ENCODE assay signal across 19 cellular contexts in the genomic region with DNA sequence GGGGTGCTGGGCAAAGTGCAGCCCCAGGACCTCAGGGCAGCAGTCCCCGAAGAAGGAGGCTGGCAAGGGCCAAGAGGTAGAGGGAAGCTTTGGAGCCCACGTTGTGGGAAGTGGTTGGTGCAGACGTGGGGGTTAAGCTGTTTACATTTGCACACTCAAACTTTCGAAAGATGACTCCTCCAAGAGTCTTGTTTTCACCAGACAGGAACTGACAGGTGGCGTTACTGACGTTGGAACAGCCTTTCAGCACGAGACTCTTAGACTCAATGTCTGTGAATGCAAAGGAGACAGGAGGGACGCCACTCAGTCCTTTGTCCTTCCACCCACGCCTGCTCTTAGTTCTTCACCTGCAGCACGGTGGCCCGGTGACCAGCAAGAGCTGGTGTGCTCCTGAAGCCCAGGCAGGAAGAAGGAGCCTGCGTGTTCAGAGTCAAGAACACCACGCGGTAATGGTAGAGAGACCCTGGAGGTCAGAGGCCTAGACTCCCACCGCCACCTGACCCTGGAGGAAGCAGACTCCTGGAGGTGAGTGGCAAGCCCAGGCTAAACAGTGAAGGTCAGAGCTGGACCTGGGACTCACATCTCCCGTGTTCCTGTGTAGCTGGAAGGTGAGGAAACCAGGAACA. TPM values are rescaled to one million over a fixed set of nuclear protein-coding genes. Genes with fewer than 3 reads are reported as not detected.
A peak's percentile ranks its signal among the peaks of the same experiment; 100 is the strongest.
DNase-seq lines count a peak whose midpoint lies in the region; ATAC-seq, FAIRE-seq and TF ChIP-seq lines count a peak whose summit lies in the region.
"Had no signal": no experiment of that assay in that cellular context is flagged by ENCODE, and none has a peak within 500 bp of the region (broad histone marks: within the 10 kb centered on the region; RNA-seq: fewer than 3 reads in every experiment).

No MANE protein-coding gene starts in this region.

- H3K27me3 ChIP-seq in HepG2 (ENCODE audit: control insufficient read depth in 1 of 2, insufficient read depth in 2 of 2, low read length in 2 of 2) = no peaks in the 10 kb centered on the region; a peak in 1 of 5 replicates

- H3K9ac ChIP-seq in HepG2 (ENCODE audit: insufficient read depth, low read depth, low read length) = no peak overlapping the region

- peaks cover 0 to 5% (median 3%) of the 10 kb centered on the region in 3 donors for H3K36me3 Mint-ChIP-seq in naive thymus-derived CD8-positive, alpha-beta T cell

- H2AFZ ChIP-seq in HepG2 (ENCODE audit: low read length) = no peak overlapping the region

- peaks cover 5 to 25% (median 16%) of the 10 kb centered on the region in 5 donors for H3K27me3 Mint-ChIP-seq in naive thymus-derived CD8-positive, alpha-beta T cell

- whole genome bisulfite sequencing in HepG2 (ENCODE audit: low lambda C conversion rate) = 36% methylated on average over 16 of the region's 16 CpGs

- in situ Hi-C loops in HepG2 (cut with HindIII; ENCODE audit: extremely low pct_ligation_motif_present, low pct_unique_long_range_greater_than_20kb) = no loop called here

- H3K79me2 ChIP-seq in HepG2 (ENCODE audit: insufficient read depth, low read length) = no peaks in the 10 kb centered on the region

- TF ChIP-seq POLR2A in HepG2 (IDR thresholded peaks at IDR 0.05; ENCODE audit: insufficient read depth in 1 of 2, low read depth in 2 of 2, low read length in 2 of 2) = no peak

- CTCF ChIA-PET in HepG2 (lab: Yijun Ruan, JAX; ENCODE audit: low intra/inter-chr PET ratio, low total read pairs) = no interaction called here

- H3K27ac Mint-ChIP-seq in naive thymus-derived CD8-positive, alpha-beta T cell = no peak overlapping the region
- H3K27ac Mint-ChIP-seq: CD4-positive, alpha-beta T cell had no signal

- no peaks in the 10 kb centered on the region for H3K4me1 Mint-ChIP-seq in naive thymus-derived CD8-positive, alpha-beta T cell

- BruUV-seq in HepG2 (replicated peaks; lab: Mats Ljungman, UMichigan) = no TSS peak

- TF ChIP-seq CTCF in HepG2 (CRISPR knock-in tag; IDR thresholded peaks at IDR 0.05) (no peak), GM20000 (IDR thresholded peaks at IDR 0.05; ENCODE audit: extremely low read depth, missing control alignments) (no peak)

- H3K9me3 Mint-ChIP-seq in naive thymus-derived CD8-positive, alpha-beta T cell = peaks cover 0 to 9% (median 5%) of the 10 kb centered on the region in 9 donors

- no peaks in the 10 kb centered on the region for H3K4me1 ChIP-seq in HepG2 (ENCODE audit: insufficient read depth, low read length)

- ATAC-seq in HepG2 (peak; percentile 43), GM19452 (IDR thresholded peaks at IDR 0.05; ENCODE audit: unreplicated experiment) (no peak)
- ATAC-seq in naive thymus-derived CD8-positive, alpha-beta T cell = no peak

- H4K20me1 ChIP-seq in HepG2 (ENCODE audit: insufficient read depth, low read length) = no peaks in the 10 kb centered on the region

- POLR2A ChIA-PET in HepG2 (lab: Yijun Ruan, JAX) = no interaction called here
- POLR2A ChIA-PET in naive thymus-derived CD8-positive, alpha-beta T cell (lab: Charles Lee) = no interaction called here

- no peak for FAIRE-seq in HepG2 (lab: Jason Lieb, UNC)
- FAIRE-seq: A204.1, D721Med, H54 had no signal

- peaks cover 5% of the 10 kb centered on the region for H3K9me3 ChIP-seq in HepG2 (ENCODE audit: low read length)

- H3K4me3 ChIP-seq in HepG2 (replicated peaks in 1 of 3; ENCODE audit: insufficient read depth in 1 of 3, low read depth in 2 of 3, low read length in 3 of 3) = no peak overlapping the region

- H3K36me3 ChIP-seq in HepG2 (replicated peaks in 1 of 2; ENCODE audit: control insufficient read depth in 1 of 2, insufficient read depth in 2 of 2, low read length in 2 of 2) = no peaks in the 10 kb centered on the region

- H3K4me3 Mint-ChIP-seq in naive thymus-derived CD8-positive, alpha-beta T cell = no peak overlapping the region
- H3K4me3 Mint-ChIP-seq: CD4-positive, alpha-beta T cell had no signal

- intact Hi-C loops in HepG2 (cut with micrococcal nuclease; ENCODE audit: unreplicated experiment) = no loop called here

- TF ChIP-seq EP300 in HepG2 (IDR thresholded peaks at IDR 0.05; ENCODE audit: low read depth in 2 of 2, low read length in 2 of 2) = no peak
- no peak for TF ChIP-seq EP300 in HepG2 (CRISPR knock-in tag; IDR thresholded peaks at IDR 0.05; ENCODE audit: borderline replicate concordance)

- TF ChIP-seq RAD21 in HepG2 (CRISPR knock-in tag; IDR thresholded peaks at IDR 0.05) = no peak

- no peak overlapping the region; the same call in 1 of the 2 replicates for H3K4me2 ChIP-seq in HepG2 (ENCODE audit: low read depth, low read length)

- no peak overlapping the region for H3K27ac ChIP-seq in HepG2 (ENCODE audit: extremely low read length, insufficient read depth, low read length)

- peak; percentile 0 for DNase-seq in AG08395 (ENCODE audit: low spot score)
- peak; percentile 10 for DNase-seq in GF-D8 (lab: John Stamatoyannopoulos, UW)
- DNase-seq in NOMO-1 treated with DMSO at 0.1 percent for 48 hours (lab: John Stamatoyannopoulos, UW; ENCODE audit: unreplicated experiment) = peak; percentile 24
- DNase-seq in HepG2 (ENCODE audit: low spot score) = no peak
- DNase-seq in naive thymus-derived CD8-positive, alpha-beta T cell = no peak
- DNase-seq in activated effector memory CD4-positive, alpha-beta T cell treated with anti-CD3 and anti-CD28 coated beads, Interleukin-2, amount 50 U/mL, for 16 hours = no peak
- no peak for DNase-seq in GM20000 (ENCODE audit: low spot score)
- DNase-seq: CD4-positive, alpha-beta T cell; Karpas-422; NCI-H1436 treated with DMSO at 0.1 percent for 48 hours; NCI-H2107; SIG-M5; SW 1271 had no signal

TF ChIP-seq in HepG2, 621 proteins besides CTCF, POLR2A, EP300 and RAD21 (continues in another document):
- no peak for TF ChIP-seq ATM (IDR thresholded peaks at IDR 0.05; ENCODE audit: borderline replicate concordance)
- TF ChIP-seq SOX13 (IDR thresholded peaks at IDR 0.05) = no peak
- TF ChIP-seq SOX13 (CRISPR knock-in tag; conservative IDR thresholded peaks at IDR 0.05 in 1 of 2, IDR thresholded peaks at IDR 0.05 in 1 of 2) = no peak
- TF ChIP-seq BHLHE40 (IDR thresholded peaks at IDR 0.05; ENCODE audit: low read length) = no peak
- TF ChIP-seq ZNF121 (CRISPR knock-in tag; IDR thresholded peaks at IDR 0.05) = no peak

RNA-seq across cellular contexts. Expression of a gene that starts 15.9 kb away (rescaled TPM):
- total RNA-seq in HepG2 (2016; rRNA removed; fragmentation: Illumina TruSeq; extraction: Trizol) = not detected in 2 replicates
- total RNA-seq in HepG2 (2016; cell fraction: cytosol; rRNA removed; fragmentation: Illumina TruSeq; extraction: Trizol; ENCODE audit: low read depth) = not detected in 2 replicates
- not detected in 2 replicates for total RNA-seq in HepG2 (2016; cell fraction: insoluble cytoplasmic fraction; rRNA removed; fragmentation: Illumina TruSeq; extraction: Trizol)
- total RNA-seq in HepG2 (2016; cell fraction: membrane; rRNA removed; fragmentation: Illumina TruSeq; extraction: Trizol) = not detected in 2 replicates
- total RNA-seq in HepG2 (2016; cell fraction: nucleus; rRNA removed; fragmentation: Illumina TruSeq; extraction: Trizol) = not detected in 2 replicates
- not detected in 2 replicates for polyA plus RNA-seq in HepG2 (2011; rRNA removed)
- polyA plus RNA-seq in HepG2 (2011; cell fraction: cytosol; rRNA removed) = not detected in 2 replicates
- polyA plus RNA-seq in HepG2 (2011; cell fraction: nucleus; rRNA removed) = not detected in 2 replicates
- not detected in 2 replicates for polyA plus RNA-seq in HepG2 (2012)
- not detected in 2 replicates for polyA plus RNA-seq in HepG2 (2016; cell fraction: cytosol; fragmentation: Illumina TruSeq; extraction: Trizol; ENCODE audit: low read depth)
- not detected in 2 replicates for polyA plus RNA-seq in HepG2 (2016; cell fraction: insoluble cytoplasmic fraction; fragmentation: Illumina TruSeq; extraction: Trizol; ENCODE audit: low read depth)
- not detected in 2 replicates for polyA plus RNA-seq in HepG2 (2016; cell fraction: membrane; fragmentation: Illumina TruSeq; extraction: Trizol; ENCODE audit: low read depth)
- not detected in 2 replicates for polyA plus RNA-seq in HepG2 (2016; cell fraction: nucleus; fragmentation: Illumina TruSeq; extraction: Trizol; ENCODE audit: insufficient read depth, low read depth)
- 0.35 TPM in 1 of 2 replicates, not detected in the other for polyA minus RNA-seq in HepG2 (2011; rRNA and poly(A)+ RNA removed; ENCODE audit: low replicate concordance)
- polyA minus RNA-seq in HepG2 (2011; cell fraction: cytosol; rRNA and poly(A)+ RNA removed) = not detected in 2 replicates
- not detected in 2 replicates for polyA minus RNA-seq in HepG2 (2011; cell fraction: nucleus; rRNA and poly(A)+ RNA removed)
- not detected for total RNA-seq in naive thymus-derived CD8-positive, alpha-beta T cell
- not detected for polyA plus RNA-seq in naive thymus-derived CD8-positive, alpha-beta T cell
- total RNA-seq: CD4-positive, alpha-beta T cell had no signal

RNA-seq across cellular contexts. Expression of a gene that starts 37.1 kb away (rescaled TPM):
- total RNA-seq in HepG2 (2016; rRNA removed; fragmentation: Illumina TruSeq; extraction: Trizol) = not detected in 2 replicates
- total RNA-seq in HepG2 (2016; cell fraction: cytosol; rRNA removed; fragmentation: Illumina TruSeq; extraction: Trizol; ENCODE audit: low read depth) = not detected in 2 replicates
- not detected in 2 replicates for total RNA-seq in HepG2 (2016; cell fraction: insoluble cytoplasmic fraction; rRNA removed; fragmentation: Illumina TruSeq; extraction: Trizol)
- total RNA-seq in HepG2 (2016; cell fraction: membrane; rRNA removed; fragmentation: Illumina TruSeq; extraction: Trizol) = not detected in 2 replicates
- not detected in 2 replicates for total RNA-seq in HepG2 (2016; cell fraction: nucleus; rRNA removed; fragmentation: Illumina TruSeq; extraction: Trizol)
- polyA plus RNA-seq in HepG2 (2011; rRNA removed) = not detected in 2 replicates
- polyA plus RNA-seq in HepG2 (2011; cell fraction: cytosol; rRNA removed) = not detected in 2 replicates
- not detected in 2 replicates for polyA plus RNA-seq in HepG2 (2011; cell fraction: nucleus; rRNA removed)
- polyA plus RNA-seq in HepG2 (2012) = not detected in 2 replicates
- polyA plus RNA-seq in HepG2 (2016; cell fraction: cytosol; fragmentation: Illumina TruSeq; extraction: Trizol; ENCODE audit: low read depth) = not detected in 2 replicates
- polyA plus RNA-seq in HepG2 (2016; cell fraction: insoluble cytoplasmic fraction; fragmentation: Illumina TruSeq; extraction: Trizol; ENCODE audit: low read depth) = not detected in 2 replicates
- not detected in 2 replicates for polyA plus RNA-seq in HepG2 (2016; cell fraction: membrane; fragmentation: Illumina TruSeq; extraction: Trizol; ENCODE audit: low read depth)
- polyA plus RNA-seq in HepG2 (2016; cell fraction: nucleus; fragmentation: Illumina TruSeq; extraction: Trizol; ENCODE audit: insufficient read depth, low read depth) = not detected in 2 replicates
- polyA minus RNA-seq in HepG2 (2011; rRNA and poly(A)+ RNA removed; ENCODE audit: low replicate concordance) = not detected in 2 replicates
- not detected in 2 replicates for polyA minus RNA-seq in HepG2 (2011; cell fraction: cytosol; rRNA and poly(A)+ RNA removed)
- not detected in 2 replicates for polyA minus RNA-seq in HepG2 (2011; cell fraction: nucleus; rRNA and poly(A)+ RNA removed)
- not detected for total RNA-seq in naive thymus-derived CD8-positive, alpha-beta T cell
- not detected for polyA plus RNA-seq in naive thymus-derived CD8-positive, alpha-beta T cell
- total RNA-seq: CD4-positive, alpha-beta T cell; Daoy; RPMI7951 had no signal

Comparison
In these comparisons a context has a peak if more than half of its experiments do, and no peak if none do; other contexts are left out.
1. DNase-seq: peak in AG08395 (single experiment), GF-D8 (single experiment) and NOMO-1 treated with DMSO at 0.1 percent for 48 hours (single experiment); none in HepG2 (single experiment), naive thymus-derived CD8-positive, alpha-beta T cell (0 of 10), activated effector memory CD4-positive, alpha-beta T cell treated with anti-CD3 and anti-CD28 coated beads, Interleukin-2, amount 50 U/mL, for 16 hours (single experiment) and GM20000 (single experiment).